In genomic region chr2:15225131-15225530, GRCh38 we compare ENCODE assay signal across 8 cellular contexts.
"Had no signal": no experiment of that assay in that cellular context is flagged by ENCODE, and none has a peak within 500 bp of the region (broad histone marks: within the 10 kb centered on the region; RNA-seq: fewer than 3 reads in every experiment).

No MANE protein-coding gene starts in this region.

- H3K9me3 ChIP-seq: HAP-1 had no signal

- H3K4me3 ChIP-seq: GM23248, HAP-1, K562 had no signal

- H3K4me1 ChIP-seq: HAP-1 had no signal

- H3K36me3 ChIP-seq: HAP-1 had no signal

- H2AFZ ChIP-seq: GM23248 had no signal

- FAIRE-seq: HTR-8/SVneo, K562 had no signal

- ATAC-seq: HCT116 had no signal

- DNase-seq: GM23248, GOT3, H7, IMR-90 had no signal
